In genomic region chr4:175351473-175351872, GRCh38 we compare ENCODE assay signal across 19 cellular contexts.
DNase-seq lines count a peak whose midpoint lies in the region; ATAC-seq and TF ChIP-seq lines count a peak whose summit lies in the region.
"Had no signal": no experiment of that assay in that cellular context is flagged by ENCODE, and none has a peak within 500 bp of the region (broad histone marks: within the 10 kb centered on the region; RNA-seq: fewer than 3 reads in every experiment).

No MANE protein-coding gene starts in this region.

- intact Hi-C loops in activated B cell treated with CpG ODN at 0.5 μM for 24 hours (cut with micrococcal nuclease) (no loop called here), sciatic nerve (cut with DNase I) (no loop called here)

- H3K4me3 Mint-ChIP-seq in activated B cell treated with CpG ODN at 0.5 μM for 24 hours (no peak overlapping the region), HFFc6 (no peak overlapping the region)
- H3K4me3 Mint-ChIP-seq in stimulated activated memory B cell treated with anti-CD40 and anti-IgM and Interleukin-4, amounts not matched to agents 10 μg/mL and 1 μg/mL and 100 μg/mL, for 72 hours = no peak overlapping the region

- ATAC-seq in GM18867 (IDR thresholded peaks at IDR 0.05; ENCODE audit: unreplicated experiment) = peak; percentile 50
- ATAC-seq in activated B cell treated with CpG ODN at 0.5 μM for 24 hours (ENCODE audit: low read depth) = peak; percentile 58
- peak; percentile 73 for ATAC-seq in stimulated activated memory B cell treated with anti-CD40 and anti-IgM and Interleukin-4, amounts not matched to agents 10 μg/mL and 1 μg/mL and 100 μg/mL, for 72 hours
- ATAC-seq in GM18502 (IDR thresholded peaks at IDR 0.05; ENCODE audit: poor library complexity, unreplicated experiment) = no peak
- no peak for ATAC-seq in sciatic nerve
- ATAC-seq: HCT116 had no signal

- POLR2A ChIA-PET in activated B cell treated with CpG ODN at 0.5 μM for 24 hours (lab: Charles Lee) = no interaction called here

- H3K4me1 Mint-ChIP-seq in activated B cell treated with CpG ODN at 0.5 μM for 24 hours (peaks cover 21% of the 10 kb centered on the region), HFFc6 (ENCODE audit: low read depth) (peaks cover 5% of the 10 kb centered on the region)
- H3K4me1 Mint-ChIP-seq in stimulated activated memory B cell treated with anti-CD40 and anti-IgM and Interleukin-4, amounts not matched to agents 10 μg/mL and 1 μg/mL and 100 μg/mL, for 72 hours = peaks cover 12% of the 10 kb centered on the region

- TF ChIP-seq CTCF in activated B cell treated with CpG ODN at 0.5 μM for 24 hours (IDR thresholded peaks at IDR 0.05) (no peak), HFFc6 (IDR thresholded peaks at IDR 0.05) (no peak)

- peak overlapping the region; percentile 7 for H3K27ac Mint-ChIP-seq in activated B cell treated with CpG ODN at 0.5 μM for 24 hours
- peak overlapping the region; percentile 3 for H3K27ac Mint-ChIP-seq in stimulated activated memory B cell treated with anti-CD40 and anti-IgM and Interleukin-4, amounts not matched to agents 10 μg/mL and 1 μg/mL and 100 μg/mL, for 72 hours
- H3K27ac Mint-ChIP-seq in HFFc6 = no peak overlapping the region

- H3K36me3 Mint-ChIP-seq in activated B cell treated with CpG ODN at 0.5 μM for 24 hours (ENCODE audit: low read depth) (no peaks in the 10 kb centered on the region), HFFc6 (ENCODE audit: low read depth) (no peaks in the 10 kb centered on the region)
- H3K36me3 Mint-ChIP-seq in stimulated activated memory B cell treated with anti-CD40 and anti-IgM and Interleukin-4, amounts not matched to agents 10 μg/mL and 1 μg/mL and 100 μg/mL, for 72 hours = no peaks in the 10 kb centered on the region

- DNase-seq in NAMALWA (ENCODE audit: low spot score) (peak; percentile 84), activated B cell treated with CpG ODN at 0.5 μM for 24 hours (no peak), ureter (ENCODE audit: low spot score) (no peak), sciatic nerve (ENCODE audit: low spot score) (no peak), HFFc6 (no peak)
- DNase-seq: DMS153, DND-41, NCI-H1092 treated with DMSO at 0.1 percent for 48 hours, NCI-H1436, NCI-H187 treated with DMSO at 0.1 percent for 48 hours, NCI-H2171 treated with DMSO at 0.1 percent for 48 hours, NCI-H748 treated with DMSO at 0.1 percent for 48 hours, OCI-M1, Peyer's patch, SK-N-SH had no signal

- H3K9me3 Mint-ChIP-seq in activated B cell treated with CpG ODN at 0.5 μM for 24 hours (peaks cover 3% of the 10 kb centered on the region), HFFc6 (no peaks in the 10 kb centered on the region)
- H3K9me3 Mint-ChIP-seq in stimulated activated memory B cell treated with anti-CD40 and anti-IgM and Interleukin-4, amounts not matched to agents 10 μg/mL and 1 μg/mL and 100 μg/mL, for 72 hours = peaks cover 7% of the 10 kb centered on the region

- CTCF ChIA-PET in activated B cell treated with CpG ODN at 0.5 μM for 24 hours (lab: Charles Lee) = no interaction called here

- H3K27me3 Mint-ChIP-seq in activated B cell treated with CpG ODN at 0.5 μM for 24 hours (no peaks in the 10 kb centered on the region), HFFc6 (ENCODE audit: insufficient read depth) (no peaks in the 10 kb centered on the region)
- no peaks in the 10 kb centered on the region for H3K27me3 Mint-ChIP-seq in stimulated activated memory B cell treated with anti-CD40 and anti-IgM and Interleukin-4, amounts not matched to agents 10 μg/mL and 1 μg/mL and 100 μg/mL, for 72 hours

Comparison
In these comparisons a context has a peak if more than half of its experiments do, and no peak if none do; other contexts are left out.
1. ATAC-seq: peak in GM18867 (single experiment), activated B cell treated with CpG ODN at 0.5 μM for 24 hours (single experiment) and stimulated activated memory B cell treated with anti-CD40 and anti-IgM and Interleukin-4, amounts not matched to agents 10 μg/mL and 1 μg/mL and 100 μg/mL, for 72 hours (single experiment); none in GM18502 (single experiment) and sciatic nerve (single experiment).